Comparison of ENCODE assay signal across 35 cellular contexts in genomic region chr7:119944601-119944972, GRCh38.
"Had no signal": no experiment of that assay in that cellular context is flagged by ENCODE, and none has a peak within 500 bp of the region (broad histone marks: within the 10 kb centered on the region; RNA-seq: fewer than 3 reads in every experiment).

No MANE protein-coding gene starts in this region.

- H3K9me3 Mint-ChIP-seq: activated CD4-positive, alpha-beta memory T cell treated with anti-CD3 and anti-CD28 coated beads for 36 hours; activated CD4-positive, alpha-beta T cell treated with anti-CD3 and anti-CD28 coated beads, Interleukin-2, amount 10 ng/mL, durations not matched to agents 24 days and 14 days; activated T-cell treated with anti-CD3 and anti-CD28 coated beads, Interleukin-2, amount 50 U/mL, for 4 hours; T-helper 2 cell treated with Interferon-gamma antibody and Interleukin-4, amounts not matched to agents 5 μg/mL and 100 μg/mL, for 36 hours had no signal

- H3K27ac Mint-ChIP-seq: activated B cell treated with CpG ODN at 0.5 μM for 24 hours; activated CD4-positive, alpha-beta memory T cell treated with anti-CD3 and anti-CD28 coated beads for 36 hours; activated CD4-positive, alpha-beta T cell treated with anti-CD3 and anti-CD28 coated beads, Interleukin-2, amount 10 ng/mL, durations not matched to agents 24 days and 14 days; activated CD8-positive, alpha-beta T cell treated with anti-CD3 and anti-CD28 coated beads for 36 hours; activated naive CD4-positive, alpha-beta T cell treated with anti-CD3 and anti-CD28 coated beads for 36 hours; activated naive CD4-positive, alpha-beta T cell treated with anti-CD3 and anti-CD28 coated beads, Interleukin-2, amount 50 U/mL, for 72 hours; activated naive CD8-positive, alpha-beta T cell treated with anti-CD3 and anti-CD28 coated beads for 36 hours; activated T-cell treated with anti-CD3 and anti-CD28 coated beads, Interleukin-2, amount 50 U/mL, for 72 hours; activated T-helper 1 cell treated with anti-CD3 and anti-CD28 coated beads, Interleukin-12 subunit alpha, Interleukin-12 subunit beta, Interleukin-2, Interleukin-4 antibody, amounts not matched to agents 30 ng/mL and 10 ng/mL and 1 ng/mL, durations not matched to agents 14 hours and 24 hours and 36 hours; activated T-helper 17 cell treated with anti-CD3 and anti-CD28 coated beads, Interleukin-2, amount 50 U/mL, for 72 hours; T-helper 1 cell treated with Interleukin-12 subunit alpha and Interleukin-12 subunit beta and Interleukin-4 antibody, amounts not matched to agents 30 μg/mL and 1 μg/mL, for 36 hours; T-helper 2 cell treated with Interferon-gamma antibody and Interleukin-4, amounts not matched to agents 5 μg/mL and 100 μg/mL, for 36 hours had no signal

- H3K4me3 ChIP-seq: adrenal gland, body of pancreas, breast epithelium had no signal

- H3K4me3 Mint-ChIP-seq: activated B cell treated with CpG ODN at 0.5 μM for 24 hours; activated CD4-positive, alpha-beta memory T cell treated with anti-CD3 and anti-CD28 coated beads for 36 hours; activated CD4-positive, alpha-beta T cell treated with anti-CD3 and anti-CD28 coated beads, Interleukin-2, amount 10 ng/mL, durations not matched to agents 24 days and 14 days; activated CD8-positive, alpha-beta T cell treated with anti-CD3 and anti-CD28 coated beads for 36 hours; activated naive CD4-positive, alpha-beta T cell treated with anti-CD3 and anti-CD28 coated beads for 36 hours; activated naive CD8-positive, alpha-beta T cell treated with anti-CD3 and anti-CD28 coated beads for 36 hours; activated T-cell treated with anti-CD3 and anti-CD28 coated beads, Interleukin-2, amount 50 U/mL, for 4 hours; activated T-cell treated with anti-CD3 and anti-CD28 coated beads, Interleukin-2, amount 50 U/mL, for 72 hours; activated T-helper 1 cell treated with anti-CD3 and anti-CD28 coated beads, Interleukin-12 subunit alpha, Interleukin-12 subunit beta, Interleukin-2, Interleukin-4 antibody, amounts not matched to agents 30 ng/mL and 10 ng/mL and 1 ng/mL, durations not matched to agents 14 hours and 24 hours and 36 hours; activated T-helper 17 cell treated with anti-CD3 and anti-CD28 coated beads, Interleukin-2, amount 50 U/mL, for 72 hours; T-helper 1 cell treated with Interleukin-12 subunit alpha and Interleukin-12 subunit beta and Interleukin-4 antibody, amounts not matched to agents 30 μg/mL and 1 μg/mL, for 36 hours; T-helper 2 cell treated with Interferon-gamma antibody and Interleukin-4, amounts not matched to agents 5 μg/mL and 100 μg/mL, for 36 hours had no signal

- DNase-seq: activated B cell treated with CpG ODN at 0.5 μM for 24 hours; activated CD4-positive, alpha-beta memory T cell treated with anti-CD3 and anti-CD28 coated beads for 36 hours; activated CD4-positive, alpha-beta T cell treated with anti-CD3 and anti-CD28 coated beads for 4 hours; activated CD4-positive, alpha-beta T cell treated with anti-CD3 and anti-CD28 coated beads, Interleukin-2, amount 10 ng/mL, durations not matched to agents 24 days and 14 days; activated CD4-positive, alpha-beta T cell treated with anti-CD3 and anti-CD28 coated beads, Interleukin-2, amount 50 U/mL, for 1 hour; activated CD4-positive, alpha-beta T cell treated with anti-CD3 and anti-CD28 coated beads, Interleukin-2, amount 50 U/mL, for 4 hours; activated CD4-positive, CD25-positive, alpha-beta regulatory T cell treated with anti-CD3 and anti-CD28 coated beads, Interleukin-2, amount 50 U/mL, for 72 hours; activated CD8-positive, alpha-beta memory T cell treated with anti-CD3 and anti-CD28 coated beads, Interleukin-2, amount 50 U/mL, for 4 hours; activated CD8-positive, alpha-beta T cell treated with anti-CD3 and anti-CD28 coated beads for 36 hours; activated effector memory CD4-positive, alpha-beta T cell treated with anti-CD3 and anti-CD28 coated beads, Interleukin-2, amount 50 U/mL, for 16 hours; activated gamma-delta T cell treated with Interleukin-2 at 50 U/mL for 16 hours; activated naive CD4-positive, alpha-beta T cell; activated naive CD4-positive, alpha-beta T cell treated with anti-CD3 and anti-CD28 coated beads for 36 hours; activated naive CD4-positive, alpha-beta T cell treated with anti-CD3 and anti-CD28 coated beads, Interleukin-2, amount 50 U/mL, for 16 hours; activated naive CD8-positive, alpha-beta T cell treated with anti-CD3 and anti-CD28 coated beads for 36 hours; activated T-cell treated with anti-CD3 and anti-CD28 coated beads for 4 hours; activated T-cell treated with anti-CD3 and anti-CD28 coated beads, Interleukin-2, amount 50 U/mL, for 1 hour; activated T-cell treated with anti-CD3 and anti-CD28 coated beads, Interleukin-2, amount 50 U/mL, for 4 hours; activated T-cell treated with anti-CD3 and anti-CD28 coated beads, Interleukin-2, amount 50 U/mL, for 72 hours; adrenal gland; amniotic stem cell; aorta; body of pancreas; brain microvascular endothelial cell; central memory CD4-positive, alpha-beta T cell; T-helper 1 cell; T-helper 2 cell; T-helper 9 cell had no signal

- H3K4me1 ChIP-seq: adrenal gland, body of pancreas, breast epithelium had no signal

- H3K4me1 Mint-ChIP-seq: activated B cell treated with CpG ODN at 0.5 μM for 24 hours; activated CD4-positive, alpha-beta T cell treated with anti-CD3 and anti-CD28 coated beads, Interleukin-2, amount 10 ng/mL, durations not matched to agents 24 days and 14 days; activated naive CD8-positive, alpha-beta T cell treated with anti-CD3 and anti-CD28 coated beads for 36 hours; activated T-helper 17 cell treated with anti-CD3 and anti-CD28 coated beads, Interleukin-2, amount 50 U/mL, for 72 hours had no signal

- H3K36me3 Mint-ChIP-seq: activated CD4-positive, alpha-beta memory T cell treated with anti-CD3 and anti-CD28 coated beads for 36 hours; activated naive CD4-positive, alpha-beta T cell treated with anti-CD3 and anti-CD28 coated beads, Interleukin-2, amount 50 U/mL, for 72 hours; activated naive CD8-positive, alpha-beta T cell treated with anti-CD3 and anti-CD28 coated beads for 36 hours had no signal

- H3K9me3 ChIP-seq: adrenal gland, body of pancreas, breast epithelium had no signal

- H3K27me3 Mint-ChIP-seq: activated B cell treated with CpG ODN at 0.5 μM for 24 hours; activated CD4-positive, alpha-beta memory T cell treated with anti-CD3 and anti-CD28 coated beads for 36 hours; activated CD4-positive, alpha-beta T cell treated with anti-CD3 and anti-CD28 coated beads, Interleukin-2, amount 10 ng/mL, durations not matched to agents 24 days and 14 days; activated CD8-positive, alpha-beta T cell treated with anti-CD3 and anti-CD28 coated beads for 36 hours; activated naive CD8-positive, alpha-beta T cell treated with anti-CD3 and anti-CD28 coated beads for 36 hours; activated T-helper 17 cell treated with anti-CD3 and anti-CD28 coated beads, Interleukin-2, amount 50 U/mL, for 72 hours had no signal

- H3K27ac ChIP-seq: adrenal gland, body of pancreas, brain microvascular endothelial cell, breast epithelium, VCaP had no signal

- H3K36me3 ChIP-seq: adrenal gland, brain microvascular endothelial cell, breast epithelium had no signal

- H3K27me3 ChIP-seq: adrenal gland, body of pancreas, brain microvascular endothelial cell, breast epithelium had no signal
